Comparison of ENCODE assay signal across 30 cellular contexts in the genomic region with DNA sequence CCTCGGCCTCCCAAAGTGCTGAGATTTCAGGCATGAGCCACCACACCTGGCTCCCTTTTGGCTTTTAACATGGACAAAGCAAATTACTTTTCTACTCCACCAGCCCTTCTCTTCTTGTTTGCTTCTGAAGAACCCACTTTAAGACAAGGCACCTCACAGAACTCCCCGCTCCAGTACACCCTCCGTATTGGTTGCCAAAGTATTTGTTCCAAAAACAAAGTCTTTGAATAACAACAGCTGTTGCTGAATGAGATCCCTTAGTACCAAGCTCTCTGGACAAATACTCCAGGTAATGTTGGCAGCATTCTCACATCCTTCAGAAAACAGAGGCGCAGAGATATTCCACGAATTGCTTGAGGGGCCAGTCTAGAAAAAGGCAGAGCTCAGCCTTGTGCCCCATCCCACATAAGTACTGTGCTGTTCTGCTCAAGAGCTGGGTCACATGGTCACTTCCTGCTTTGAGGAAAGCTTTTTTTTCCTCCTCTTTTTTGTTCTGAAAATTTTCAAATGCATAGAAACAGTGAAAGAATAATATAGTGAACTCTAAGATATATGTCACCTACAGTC.
"Had no signal": no experiment of that assay in that cellular context is flagged by ENCODE, and none has a peak within 500 bp of the region (broad histone marks: within the 10 kb centered on the region; RNA-seq: fewer than 3 reads in every experiment).

No MANE protein-coding gene starts in this region.

- H3K4me1 Mint-ChIP-seq: activated naive CD4-positive, alpha-beta T cell treated with anti-CD3 and anti-CD28 coated beads, Interleukin-2, amount 50 U/mL, for 24 hours; activated naive CD8-positive, alpha-beta T cell treated with anti-CD3 and anti-CD28 coated beads, Interleukin-2, amount 50 U/mL, for 24 hours; mesothelial cell of epicardium; naive B cell; nephron progenitor cell; stimulated activated memory B cell treated with anti-CD40 and anti-IgM and Interleukin-4, amounts not matched to agents 10 μg/mL and 1 μg/mL and 100 μg/mL, for 72 hours had no signal

- H3K27ac ChIP-seq: breast epithelium, epithelial cell of prostate, gastrocnemius medialis, neutrophil, right lobe of liver, stomach, tibial artery, WERI-Rb-1 had no signal

- H3K36me3 ChIP-seq: breast epithelium, gastrocnemius medialis, neutrophil, right lobe of liver, stomach, tibial artery, WERI-Rb-1 had no signal

- H3K4me2 ChIP-seq: smooth muscle cell had no signal

- ATAC-seq: activated CD4-positive, CD25-positive, alpha-beta regulatory T cell treated with anti-CD3 and anti-CD28 coated beads, Interleukin-2, amount 50 U/mL, for 24 hours; activated naive CD8-positive, alpha-beta T cell treated with anti-CD3 and anti-CD28 coated beads, Interleukin-2, amount 50 U/mL, for 24 hours; gastrocnemius medialis; left cardiac atrium; right lobe of liver; stimulated activated memory B cell treated with anti-CD40 and anti-IgM and Interleukin-4, amounts not matched to agents 10 μg/mL and 1 μg/mL and 100 μg/mL, for 72 hours had no signal

- H3K4me3 Mint-ChIP-seq: activated naive CD4-positive, alpha-beta T cell treated with anti-CD3 and anti-CD28 coated beads, Interleukin-2, amount 50 U/mL, for 24 hours; activated naive CD8-positive, alpha-beta T cell treated with anti-CD3 and anti-CD28 coated beads, Interleukin-2, amount 50 U/mL, for 24 hours; activated T-cell treated with anti-CD3 and anti-CD28 coated beads, Interleukin-2, amount 50 U/mL, for 24 hours; mesothelial cell of epicardium; naive B cell; nephron progenitor cell; stimulated activated memory B cell treated with anti-CD40 and anti-IgM and Interleukin-4, amounts not matched to agents 10 μg/mL and 1 μg/mL and 100 μg/mL, for 72 hours; T-helper 1 cell treated with Interleukin-12 subunit alpha and Interleukin-12 subunit beta and Interleukin-4 antibody, amounts not matched to agents 30 μg/mL and 1 μg/mL, for 36 hours had no signal

- H3K4me1 ChIP-seq: breast epithelium, gastrocnemius medialis, right lobe of liver, stomach had no signal

- DNase-seq: activated CD4-positive, alpha-beta T cell treated with anti-CD3 and anti-CD28 coated beads for 48 hours; activated CD4-positive, alpha-beta T cell treated with anti-CD3 and anti-CD28 coated beads, Interleukin-2, amount 50 U/mL, for 48 hours; activated CD8-positive, alpha-beta memory T cell treated with anti-CD3 and anti-CD28 coated beads, Interleukin-2, amount 50 U/mL, for 48 hours; activated naive CD8-positive, alpha-beta T cell treated with anti-CD3 and anti-CD28 coated beads, Interleukin-2, amount 50 U/mL, for 24 hours; activated T-cell treated with anti-CD3 and anti-CD28 coated beads, Interleukin-2, amount 50 U/mL, for 24 hours; effector CD8-positive, alpha-beta T cell; gastrocnemius medialis; glutamatergic neuron; left cardiac atrium; naive B cell; nephron progenitor cell; right lobe of liver; stimulated activated CD4-positive, alpha-beta T cell treated with anti-CD3 and anti-CD28 coated beads, Interleukin-1b, Interleukin-23, amount 100 ng/mL, for 48 hours; stimulated activated CD4-positive, alpha-beta T cell treated with anti-CD3 and anti-CD28 coated beads, Interleukin-4, amount 100 ng/mL, for 4 hours; stimulated activated CD8-positive, alpha-beta memory T cell treated with anti-CD3 and anti-CD28 coated beads, Interleukin-4, amount 100 ng/mL, for 48 hours; stomach; T-helper 9 cell; tibial artery; WERI-Rb-1 had no signal

- H3K9me3 Mint-ChIP-seq: activated naive CD4-positive, alpha-beta T cell treated with anti-CD3 and anti-CD28 coated beads, Interleukin-2, amount 50 U/mL, for 24 hours; activated naive CD8-positive, alpha-beta T cell treated with anti-CD3 and anti-CD28 coated beads, Interleukin-2, amount 50 U/mL, for 24 hours; activated T-cell treated with anti-CD3 and anti-CD28 coated beads, Interleukin-2, amount 50 U/mL, for 24 hours; activated T-helper 2 cell treated with anti-CD3 and anti-CD28 coated beads, Interferon-gamma antibody, Interleukin-2, Interleukin-4, amounts not matched to agents 10 μg/mL and 5 μg/mL and 100 μg/mL, durations not matched to agents 14 hours and 24 hours and 36 hours; stimulated activated memory B cell treated with anti-CD40 and anti-IgM and Interleukin-4, amounts not matched to agents 10 μg/mL and 1 μg/mL and 100 μg/mL, for 72 hours; T-helper 1 cell treated with Interleukin-12 subunit alpha and Interleukin-12 subunit beta and Interleukin-4 antibody, amounts not matched to agents 30 μg/mL and 1 μg/mL, for 36 hours had no signal

- H3K27ac Mint-ChIP-seq: activated naive CD4-positive, alpha-beta T cell treated with anti-CD3 and anti-CD28 coated beads, Interleukin-2, amount 50 U/mL, for 24 hours; activated naive CD8-positive, alpha-beta T cell treated with anti-CD3 and anti-CD28 coated beads, Interleukin-2, amount 50 U/mL, for 24 hours; activated T-cell treated with anti-CD3 and anti-CD28 coated beads, Interleukin-2, amount 50 U/mL, for 24 hours; activated T-helper 2 cell treated with anti-CD3 and anti-CD28 coated beads, Interferon-gamma antibody, Interleukin-2, Interleukin-4, amounts not matched to agents 10 μg/mL and 5 μg/mL and 100 μg/mL, durations not matched to agents 14 hours and 24 hours and 36 hours; mesothelial cell of epicardium; naive B cell; nephron progenitor cell; progenitor cell of endocrine pancreas; stimulated activated memory B cell treated with anti-CD40 and anti-IgM and Interleukin-4, amounts not matched to agents 10 μg/mL and 1 μg/mL and 100 μg/mL, for 72 hours; T-helper 1 cell treated with Interleukin-12 subunit alpha and Interleukin-12 subunit beta and Interleukin-4 antibody, amounts not matched to agents 30 μg/mL and 1 μg/mL, for 36 hours had no signal

- H3K36me3 Mint-ChIP-seq: activated naive CD4-positive, alpha-beta T cell treated with anti-CD3 and anti-CD28 coated beads, Interleukin-2, amount 50 U/mL, for 24 hours; mesothelial cell of epicardium; naive B cell; stimulated activated memory B cell treated with anti-CD40 and anti-IgM and Interleukin-4, amounts not matched to agents 10 μg/mL and 1 μg/mL and 100 μg/mL, for 72 hours had no signal

- H3K27me3 ChIP-seq: breast epithelium, right lobe of liver had no signal

- H3K9me3 ChIP-seq: breast epithelium, gastrocnemius medialis, neutrophil, right lobe of liver, stomach, tibial artery had no signal

- H3K4me3 ChIP-seq: breast epithelium, gastrocnemius medialis, right lobe of liver, smooth muscle cell, stomach, tibial artery had no signal
